1 cellular context compared by ENCODE assay signal in genomic region chr17:68453991-68454665, GRCh38.
TF ChIP-seq lines count a peak whose summit lies in the region.

No MANE protein-coding gene starts in this region.

TF ChIP-seq in WTC11, 78 proteins besides CTCF, POLR2A, EP300 and RAD21:
- TF ChIP-seq AR (CRISPR knock-in tag; IDR thresholded peaks at IDR 0.05) = no peak
- no peak for TF ChIP-seq CREB1 (CRISPR knock-in tag; IDR thresholded peaks at IDR 0.05)
- TF ChIP-seq, protein P1, sequence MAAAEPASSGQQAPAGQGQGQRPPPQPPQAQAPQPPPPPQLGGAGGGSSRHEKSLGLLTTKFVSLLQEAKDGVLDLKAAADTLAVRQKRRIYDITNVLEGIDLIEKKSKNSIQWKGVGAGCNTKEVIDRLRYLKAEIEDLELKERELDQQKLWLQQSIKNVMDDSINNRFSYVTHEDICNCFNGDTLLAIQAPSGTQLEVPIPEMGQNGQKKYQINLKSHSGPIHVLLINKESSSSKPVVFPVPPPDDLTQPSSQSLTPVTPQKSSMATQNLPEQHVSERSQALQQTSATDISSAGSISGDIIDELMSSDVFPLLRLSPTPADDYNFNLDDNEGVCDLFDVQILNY (CRISPR knock-in tag; IDR thresholded peaks at IDR 0.05) = no peak
- TF ChIP-seq CREM (CRISPR knock-in tag; IDR thresholded peaks at IDR 0.05) = no peak
- no peak for TF ChIP-seq ATF3 (CRISPR knock-in tag; conservative IDR thresholded peaks at IDR 0.05)
